In genomic region chr2:104547251-104547650, GRCh38 we compare ENCODE assay signal across 18 cellular contexts.
"Had no signal": no experiment of that assay in that cellular context is flagged by ENCODE, and none has a peak within 500 bp of the region (broad histone marks: within the 10 kb centered on the region; RNA-seq: fewer than 3 reads in every experiment).

No MANE protein-coding gene starts in this region.

- H3K36me3 Mint-ChIP-seq: naive thymus-derived CD4-positive, alpha-beta T cell; stimulated activated memory B cell treated with anti-CD40 and anti-IgM and Interleukin-4, amounts not matched to agents 10 μg/mL and 1 μg/mL and 100 μg/mL, for 72 hours had no signal

- H3K4me3 Mint-ChIP-seq: naive thymus-derived CD4-positive, alpha-beta T cell; stimulated activated memory B cell treated with anti-CD40 and anti-IgM and Interleukin-4, amounts not matched to agents 10 μg/mL and 1 μg/mL and 100 μg/mL, for 72 hours; stimulated activated naive CD8-positive, alpha-beta T cell treated with anti-CD3 and anti-CD28 coated beads, Interleukin-15, Interleukin-2, amounts not matched to agents 100 ng/mL and 50 ng/mL, for 24 hours had no signal

- H3K9me3 ChIP-seq: heart left ventricle, neutrophil, spleen, tibial artery, upper lobe of left lung, vagina had no signal

- H3K4me1 Mint-ChIP-seq: stimulated activated memory B cell treated with anti-CD40 and anti-IgM and Interleukin-4, amounts not matched to agents 10 μg/mL and 1 μg/mL and 100 μg/mL, for 72 hours had no signal

- H3K27me3 ChIP-seq: heart left ventricle, neutrophil, spleen, upper lobe of left lung, vagina had no signal

- DNase-seq: effector CD4-positive, alpha-beta T cell; heart left ventricle; hypothalamus; kidney glomerular epithelial cell; mammary epithelial cell; naive thymus-derived CD4-positive, alpha-beta T cell; spleen; stimulated activated CD4-positive, alpha-beta T cell treated with anti-CD3 and anti-CD28 coated beads, Interleukin-15, amount 100 ng/mL, for 24 hours; stimulated activated CD4-positive, alpha-beta T cell treated with anti-CD3 and anti-CD28 coated beads, Interleukin-1b, Interleukin-23, amount 100 ng/mL, for 48 hours; stimulated activated CD4-positive, alpha-beta T cell treated with anti-CD3 and anti-CD28 coated beads, Interleukin-4, amount 100 ng/mL, for 24 hours; tibial artery had no signal

- H3K4me3 ChIP-seq: heart left ventricle, spleen, tibial artery, upper lobe of left lung, vagina had no signal

- H3K27me3 Mint-ChIP-seq: stimulated activated memory B cell treated with anti-CD40 and anti-IgM and Interleukin-4, amounts not matched to agents 10 μg/mL and 1 μg/mL and 100 μg/mL, for 72 hours; stimulated activated naive CD8-positive, alpha-beta T cell treated with anti-CD3 and anti-CD28 coated beads, Interleukin-15, Interleukin-2, amounts not matched to agents 100 ng/mL and 50 ng/mL, for 24 hours had no signal

- H3K27ac Mint-ChIP-seq: naive thymus-derived CD4-positive, alpha-beta T cell; stimulated activated memory B cell treated with anti-CD40 and anti-IgM and Interleukin-4, amounts not matched to agents 10 μg/mL and 1 μg/mL and 100 μg/mL, for 72 hours; stimulated activated naive CD8-positive, alpha-beta T cell treated with anti-CD3 and anti-CD28 coated beads, Interleukin-15, Interleukin-2, amounts not matched to agents 100 ng/mL and 50 ng/mL, for 24 hours had no signal

- H3K4me1 ChIP-seq: heart left ventricle, spleen, tibial artery, upper lobe of left lung, vagina had no signal

- H3K27ac ChIP-seq: heart left ventricle, neutrophil, spleen, tibial artery, upper lobe of left lung, vagina had no signal

- H3K36me3 ChIP-seq: heart left ventricle, neutrophil, spleen, tibial artery, upper lobe of left lung, vagina had no signal

- FAIRE-seq: frontal cortex, islet of Langerhans had no signal
